ENCODE assay signal across 8 cellular contexts in genomic region chr12:7108042-7108927, GRCh38. TPM values are rescaled to one million over a fixed set of nuclear protein-coding genes. Genes with fewer than 3 reads are reported as not detected.
DNase-seq lines count a peak whose midpoint lies in the region; ATAC-seq and TF ChIP-seq lines count a peak whose summit lies in the region.

No MANE protein-coding gene starts in this region.

- H3K27ac Mint-ChIP-seq in activated T-helper 1 cell treated with anti-CD3 and anti-CD28 coated beads, Interleukin-12 subunit alpha, Interleukin-12 subunit beta, Interleukin-2, Interleukin-4 antibody, amounts not matched to agents 30 ng/mL and 10 ng/mL and 1 ng/mL, durations not matched to agents 14 hours and 24 hours and 36 hours = peak overlapping the region; percentile 91

- no peaks in the 10 kb centered on the region for H3K9me2 ChIP-seq in PC-3 (replicated peaks; ENCODE audit: low read length)

- H3K9me3 Mint-ChIP-seq in activated T-helper 1 cell treated with anti-CD3 and anti-CD28 coated beads, Interleukin-12 subunit alpha, Interleukin-12 subunit beta, Interleukin-2, Interleukin-4 antibody, amounts not matched to agents 30 ng/mL and 10 ng/mL and 1 ng/mL, durations not matched to agents 14 hours and 24 hours and 36 hours = peaks cover 15% of the 10 kb centered on the region

- peak overlapping the region; percentile 80 for H2AFZ ChIP-seq in PC-3 (ENCODE audit: low read length)

- H3K27ac ChIP-seq in BLaER1 treated with 17β-estradiol and CSF1 and Interleukin-3, amounts not matched to agents 10 nM and 100 nM = peak overlapping the region; percentile 89 to 99 (median 95)
- H3K27ac ChIP-seq in PC-3 (ENCODE audit: low read length) (peak overlapping the region; percentile 58), neutrophil (peak overlapping the region; percentile 97), thymus (ENCODE audit: low read depth) (peak overlapping the region; percentile 94)

- H3K4me3 Mint-ChIP-seq in activated T-helper 1 cell treated with anti-CD3 and anti-CD28 coated beads, Interleukin-12 subunit alpha, Interleukin-12 subunit beta, Interleukin-2, Interleukin-4 antibody, amounts not matched to agents 30 ng/mL and 10 ng/mL and 1 ng/mL, durations not matched to agents 14 hours and 24 hours and 36 hours = peak overlapping the region; percentile 94

- H3K4me1 Mint-ChIP-seq in activated T-helper 1 cell treated with anti-CD3 and anti-CD28 coated beads, Interleukin-12 subunit alpha, Interleukin-12 subunit beta, Interleukin-2, Interleukin-4 antibody, amounts not matched to agents 30 ng/mL and 10 ng/mL and 1 ng/mL, durations not matched to agents 14 hours and 24 hours and 36 hours (ENCODE audit: low read depth) = peaks cover 50% of the 10 kb centered on the region

- H3K9me3 ChIP-seq in BLaER1 treated with 17β-estradiol and CSF1 and Interleukin-3, amounts not matched to agents 10 nM and 100 nM (replicated peaks in 1 of 11) = peaks cover 14 to 26% (median 22%) of the 10 kb centered on the region in 11 experiments
- H3K9me3 ChIP-seq in PC-3 (ENCODE audit: low read length) (no peaks in the 10 kb centered on the region), neutrophil (no peaks in the 10 kb centered on the region), thymus (ENCODE audit: control insufficient read depth) (no peaks in the 10 kb centered on the region)

- peaks cover 0 to 5% (median 0%) of the 10 kb centered on the region in 11 experiments; a peak in 3 of 22 replicates for H4K20me1 ChIP-seq in BLaER1 treated with 17β-estradiol and CSF1 and Interleukin-3, amounts not matched to agents 10 nM and 100 nM
- no peaks in the 10 kb centered on the region for H4K20me1 ChIP-seq in PC-3 (ENCODE audit: low read length)

- ATAC-seq in GM19035 (IDR thresholded peaks at IDR 0.05; ENCODE audit: unreplicated experiment) = peak; percentile 88
- peak; percentile 90 for ATAC-seq in HG03280 (IDR thresholded peaks at IDR 0.05; ENCODE audit: unreplicated experiment)
- peak; percentile 91 for ATAC-seq in PC-3

- peak; percentile 64 for DNase-seq in PC-3
- peak; percentile 74 for DNase-seq in activated T-helper 1 cell treated with anti-CD3 and anti-CD28 coated beads, Interleukin-12 subunit alpha, Interleukin-12 subunit beta, Interleukin-2, Interleukin-4 antibody, amounts not matched to agents 30 ng/mL and 10 ng/mL and 1 ng/mL, durations not matched to agents 14 hours and 24 hours and 36 hours (ENCODE audit: low spot score)
- peak; percentile 55 for DNase-seq in fibroblast of the conjunctiva (ENCODE audit: low read depth)

- peaks cover 19% of the 10 kb centered on the region; the same call in 1 of the 2 replicates for H3K79me2 ChIP-seq in PC-3 (ENCODE audit: low read length)

- H3K36me3 Mint-ChIP-seq in activated T-helper 1 cell treated with anti-CD3 and anti-CD28 coated beads, Interleukin-12 subunit alpha, Interleukin-12 subunit beta, Interleukin-2, Interleukin-4 antibody, amounts not matched to agents 30 ng/mL and 10 ng/mL and 1 ng/mL, durations not matched to agents 14 hours and 24 hours and 36 hours (ENCODE audit: low read depth) = peaks cover 22% of the 10 kb centered on the region

- peak overlapping the region; percentile 59 to 77 (median 68) for H3K4me3 ChIP-seq in BLaER1 treated with 17β-estradiol and CSF1 and Interleukin-3, amounts not matched to agents 10 nM and 100 nM
- H3K4me3 ChIP-seq in PC-3 (ENCODE audit: low read length) (peak overlapping the region; percentile 92), neutrophil (ENCODE audit: low read depth in 1 of 2, low read length in 1 of 2) (peak overlapping the region; percentile 94 to 99), thymus (ENCODE audit: low read length) (peak overlapping the region; percentile 75)

- POLR2A ChIA-PET in PC-3 (lab: Charles Lee; ENCODE audit: unreplicated experiment) = interaction anchor here (0.6 to 1.1 kb wide), 2 partner anchors 37 to 164 kb away, joined by 3 to 10 read pairs; partner anchors contain the start of gene C12orf57

- peaks cover 17 to 44% (median 20%) of the 10 kb centered on the region in 10 experiments for H3K4me1 ChIP-seq in BLaER1 treated with 17β-estradiol and CSF1 and Interleukin-3, amounts not matched to agents 10 nM and 100 nM
- H3K4me1 ChIP-seq in PC-3 (ENCODE audit: insufficient read depth, low read length) (no peaks in the 10 kb centered on the region; the same call in 1 of the 2 replicates), neutrophil (ENCODE audit: control insufficient read depth in 1 of 2, insufficient read depth in 1 of 2, low read depth in 1 of 2, low read length in 1 of 2) (peaks cover 56 to 74% of the 10 kb centered on the region in 2 experiments), thymus (ENCODE audit: control insufficient read depth, insufficient read depth, low read length) (peaks cover 15% of the 10 kb centered on the region)

- CTCF ChIA-PET in PC-3 (lab: Charles Lee) = interaction anchor here (0.9 kb wide), 1 partner anchor 47 kb away, joined by 3 read pairs; no protein-coding TSS in a partner anchor

- intact Hi-C loops in PC-3 (cut with micrococcal nuclease) = loop anchor here (2.0 kb wide), 1 partner anchor 47 kb away; the partner anchor contains the start of gene C1S
- intact Hi-C loops in activated T-helper 1 cell treated with anti-CD3 and anti-CD28 coated beads, Interleukin-12 subunit alpha, Interleukin-12 subunit beta, Interleukin-2, Interleukin-4 antibody, amounts not matched to agents 30 ng/mL and 10 ng/mL and 1 ng/mL, durations not matched to agents 14 hours and 24 hours and 36 hours (cut with micrococcal nuclease) = loop anchor here (1.0 to 5.0 kb wide), 6 partner anchors 16 to 256 kb away; partner anchors contain the start of genes C1R, CDCA3, EMG1 and PHB2

- WGBS in thymus = 8% methylated on average over 33 of the region's 33 CpGs

- no peaks in the 10 kb centered on the region for H3F3A ChIP-seq in PC-3 (ENCODE audit: low read length, unreplicated experiment)

- TSS peak; percentile 48 for BruUV-seq in PC-3 (replicated peaks; lab: Mats Ljungman, UMichigan)

- H3K4me2 ChIP-seq in BLaER1 treated with 17β-estradiol and CSF1 and Interleukin-3, amounts not matched to agents 10 nM and 100 nM = peak overlapping the region; percentile 91 to 98 (median 96)
- peak overlapping the region; percentile 82 for H3K4me2 ChIP-seq in PC-3 (ENCODE audit: low read length)

- no peaks in the 10 kb centered on the region for H3K27me3 ChIP-seq in BLaER1 treated with 17β-estradiol and CSF1 and Interleukin-3, amounts not matched to agents 10 nM and 100 nM
- H3K27me3 ChIP-seq in PC-3 (ENCODE audit: low read length) (no peaks in the 10 kb centered on the region), neutrophil (no peaks in the 10 kb centered on the region), thymus (ENCODE audit: control insufficient read depth, insufficient read depth) (no peaks in the 10 kb centered on the region)

- peaks cover 4 to 39% (median 28%) of the 10 kb centered on the region in 11 experiments; a peak in 20 of 22 replicates for H3K36me3 ChIP-seq in BLaER1 treated with 17β-estradiol and CSF1 and Interleukin-3, amounts not matched to agents 10 nM and 100 nM
- H3K36me3 ChIP-seq in PC-3 (ENCODE audit: low read depth, low read length) (peaks cover 5% of the 10 kb centered on the region; the same call in 1 of the 2 replicates), neutrophil (peaks cover 18% of the 10 kb centered on the region), thymus (ENCODE audit: control insufficient read depth, insufficient read depth) (peaks cover 4% of the 10 kb centered on the region)

- H3K9ac ChIP-seq in BLaER1 treated with 17β-estradiol and CSF1 and Interleukin-3, amounts not matched to agents 10 nM and 100 nM = peak overlapping the region; percentile 86 to 95 (median 89)
- H3K9ac ChIP-seq in PC-3 (ENCODE audit: low read length) = peak overlapping the region; percentile 84

- H3K27me3 Mint-ChIP-seq in activated T-helper 1 cell treated with anti-CD3 and anti-CD28 coated beads, Interleukin-12 subunit alpha, Interleukin-12 subunit beta, Interleukin-2, Interleukin-4 antibody, amounts not matched to agents 30 ng/mL and 10 ng/mL and 1 ng/mL, durations not matched to agents 14 hours and 24 hours and 36 hours (ENCODE audit: insufficient read depth) = no peaks in the 10 kb centered on the region

- TF ChIP-seq CTCF in PC-3 (conservative IDR thresholded peaks at IDR 0.05; ENCODE audit: low read depth, low read length) (no peak), neutrophil (IDR thresholded peaks at IDR 0.05) (no peak)

RNA-seq across cellular contexts. Expression of gene C1RL, which starts 0.7 kb away (rescaled TPM):
- total RNA-seq in PC-3 (2014; rRNA removed) = 8.2 and 8.9 TPM in 2 replicates
- 21.5 and 21.8 TPM in 2 replicates for total RNA-seq in activated T-helper 1 cell treated with anti-CD3 and anti-CD28 coated beads, Interleukin-12 subunit alpha, Interleukin-12 subunit beta, Interleukin-2, Interleukin-4 antibody, amounts not matched to agents 30 ng/mL and 10 ng/mL and 1 ng/mL, durations not matched to agents 14 hours and 24 hours and 36 hours
- polyA plus RNA-seq in thymus = 54.8 TPM

RNA-seq across cellular contexts. Expression of gene C1R, which starts 16.0 kb away (rescaled TPM):
- 4.4 and 9.6 TPM in 2 replicates for total RNA-seq in PC-3 (2014; rRNA removed)
- 1.7 and 2.0 TPM in 2 replicates for total RNA-seq in activated T-helper 1 cell treated with anti-CD3 and anti-CD28 coated beads, Interleukin-12 subunit alpha, Interleukin-12 subunit beta, Interleukin-2, Interleukin-4 antibody, amounts not matched to agents 30 ng/mL and 10 ng/mL and 1 ng/mL, durations not matched to agents 14 hours and 24 hours and 36 hours
- 149 TPM for polyA plus RNA-seq in thymus

RNA-seq across cellular contexts. Expression of gene RBP5, which starts 20.4 kb away (rescaled TPM):
- total RNA-seq in PC-3 (2014; rRNA removed) = not detected in 2 replicates
- total RNA-seq in activated T-helper 1 cell treated with anti-CD3 and anti-CD28 coated beads, Interleukin-12 subunit alpha, Interleukin-12 subunit beta, Interleukin-2, Interleukin-4 antibody, amounts not matched to agents 30 ng/mL and 10 ng/mL and 1 ng/mL, durations not matched to agents 14 hours and 24 hours and 36 hours = 0.51 TPM in 1 of 2 replicates, not detected in the other
- 12.0 TPM for polyA plus RNA-seq in thymus

RNA-seq across cellular contexts. Expression of gene CLSTN3, which starts 21.9 kb away (rescaled TPM):
- 10.9 and 14.2 TPM in 2 replicates for total RNA-seq in PC-3 (2014; rRNA removed)
- 48.5 and 50.8 TPM in 2 replicates for total RNA-seq in activated T-helper 1 cell treated with anti-CD3 and anti-CD28 coated beads, Interleukin-12 subunit alpha, Interleukin-12 subunit beta, Interleukin-2, Interleukin-4 antibody, amounts not matched to agents 30 ng/mL and 10 ng/mL and 1 ng/mL, durations not matched to agents 14 hours and 24 hours and 36 hours
- 25.3 TPM for polyA plus RNA-seq in thymus

RNA-seq across cellular contexts. Expression of gene C1S, which starts 47.8 kb away (rescaled TPM):
- 2.1 and 2.9 TPM in 2 replicates for total RNA-seq in PC-3 (2014; rRNA removed)
- total RNA-seq in activated T-helper 1 cell treated with anti-CD3 and anti-CD28 coated beads, Interleukin-12 subunit alpha, Interleukin-12 subunit beta, Interleukin-2, Interleukin-4 antibody, amounts not matched to agents 30 ng/mL and 10 ng/mL and 1 ng/mL, durations not matched to agents 14 hours and 24 hours and 36 hours = 1.6 and 2.4 TPM in 2 replicates
- polyA plus RNA-seq in thymus = 196 TPM

Comparison
In these comparisons a context has a peak if more than half of its experiments do, and no peak if none do; other contexts are left out.
1. Peak in every context shown above with its lines: DNase-seq, ATAC-seq, H3K4me3 ChIP-seq and H3K27ac ChIP-seq.